In genomic region chr1:85200870-85201339, GRCh38 we compare ENCODE assay signal across 8 cellular contexts. TPM values are rescaled to one million over a fixed set of nuclear protein-coding genes. Genes with fewer than 3 reads are reported as not detected.
DNase-seq lines count a peak whose midpoint lies in the region; ATAC-seq, FAIRE-seq and TF ChIP-seq lines count a peak whose summit lies in the region.

SYDE2 (minus strand) TSS chr1:85201016; CDS start chr1:85200996, 20 bp downstream.

- intact Hi-C loops in GM12878 (cut with micrococcal nuclease; ENCODE audit: unreplicated experiment) = loop anchor here (5.0 kb wide), 1 partner anchor 51 kb away; no protein-coding TSS in a partner anchor

- peak; percentile 83 for TF ChIP-seq POLR2A in GM12878 (IDR thresholded peaks at IDR 0.05; ENCODE audit: low read depth, low read length)

- H2AFZ ChIP-seq in GM12878 (ENCODE audit: control insufficient read depth, low read depth, low read length) = peak within 1 kb of the TSS; percentile 87

- peak within 1 kb of the TSS; percentile 51 for H3K9ac ChIP-seq in GM12878 (ENCODE audit: control insufficient read depth, insufficient read depth, low read length)
- H3K9ac ChIP-seq in iPS-18a (ENCODE audit: low read length) = peak within 1 kb of the TSS; percentile 83
- H3K9ac ChIP-seq in skeletal muscle satellite cell (ENCODE audit: low read depth, low read length) = peak within 1 kb of the TSS; percentile 92

- H3K79me2 ChIP-seq in GM12878 (ENCODE audit: control insufficient read depth, insufficient read depth, low read length) = peaks cover 4% of the 10 kb centered on the region

- ATAC-seq in GM12878 = peak; percentile 82

- H3K4me3 ChIP-seq in GM12878 (peak within 1 kb of the TSS; percentile 78), iPS-18a (ENCODE audit: low read length) (peak within 1 kb of the TSS; percentile 89), skeletal muscle satellite cell (ENCODE audit: low read length) (peak within 1 kb of the TSS; percentile 93)

- TF ChIP-seq CTCF in GM10266 (IDR thresholded peaks at IDR 0.05; ENCODE audit: control insufficient read depth, insufficient read depth, low read depth, missing control alignments) (no peak), GM12878 (IDR thresholded peaks at IDR 0.05 in 2 of 3, conservative IDR thresholded peaks at IDR 0.05 in 1 of 3; ENCODE audit: control insufficient read depth in 2 of 3, extremely low read depth in 1 of 3, insufficient read depth in 1 of 3, low read depth in 3 of 3, low read length in 3 of 3) (no peak)

- no peak for TF ChIP-seq RAD21 in GM12878 (IDR thresholded peaks at IDR 0.05; ENCODE audit: insufficient read depth, low read depth, low read length)

- peak within 1 kb of the TSS; percentile 95 for H3K4me2 ChIP-seq in GM12878 (ENCODE audit: control insufficient read depth, insufficient read depth)
- peak within 1 kb of the TSS; percentile 97 for H3K4me2 ChIP-seq in skeletal muscle satellite cell (ENCODE audit: low read length)

- RAD21 ChIA-PET in GM12878 (lab: Charles Lee; ENCODE audit: unreplicated experiment) = no interaction called here

- H3K27ac ChIP-seq in GM12878 (ENCODE audit: control insufficient read depth, insufficient read depth) (peak within 1 kb of the TSS; percentile 52), iPS-18a (ENCODE audit: low read length) (peak within 1 kb of the TSS; percentile 67)

- in situ Hi-C loops in GM12878 (cut with MboI) = no loop called here

- peaks cover 0 to 3% of the 10 kb centered on the region in 2 experiments; a peak in 3 of 4 replicates for H3K27me3 ChIP-seq in GM12878 (replicated peaks in 1 of 2; ENCODE audit: control insufficient read depth in 2 of 2, insufficient read depth in 2 of 2, low read length in 1 of 2)
- peaks cover 15% of the 10 kb centered on the region for H3K27me3 ChIP-seq in iPS-18a (ENCODE audit: control insufficient read depth, insufficient read depth, low read length)
- no peaks in the 10 kb centered on the region for H3K27me3 ChIP-seq in skeletal muscle satellite cell (ENCODE audit: control insufficient read depth, insufficient read depth, low read length)

- FAIRE-seq in GM12878 (lab: Jason Lieb, UNC) = no peak

- no peaks in the 10 kb centered on the region for H4K20me1 ChIP-seq in GM12878 (ENCODE audit: control insufficient read depth, insufficient read depth)

- POLR2A ChIA-PET in HEK293T (lab: Yijun Ruan, JAX) (interaction anchor here (0.6 to 3.7 kb wide), 5 partner anchors 20 to 244 kb away, joined by 3 to 16 read pairs (median 4); partner anchors contain the start of gene C1orf52), GM12878 (lab: Charles Lee) (no interaction called here)

- H3K36me3 ChIP-seq in GM12878 (ENCODE audit: control insufficient read depth in 2 of 2, insufficient read depth in 2 of 2, low read length in 1 of 2) (no peaks in the 10 kb centered on the region), iPS-18a (ENCODE audit: control insufficient read depth, low read depth, low read length) (no peaks in the 10 kb centered on the region), skeletal muscle satellite cell (ENCODE audit: insufficient read depth, low read length) (no peaks in the 10 kb centered on the region)

- TF ChIP-seq EP300 in GM12878 (IDR thresholded peaks at IDR 0.05; ENCODE audit: borderline replicate concordance in 1 of 2, control insufficient read depth in 1 of 2, low read depth in 2 of 2, low read length in 2 of 2) = no peak

- H3K4me1 ChIP-seq in GM12878 (ENCODE audit: control insufficient read depth, insufficient read depth, low read length) (no peaks in the 10 kb centered on the region), iPS-18a (ENCODE audit: control insufficient read depth, low read depth, low read length) (peaks cover 20% of the 10 kb centered on the region), skeletal muscle satellite cell (ENCODE audit: control insufficient read depth, insufficient read depth, low read length) (peaks cover 38% of the 10 kb centered on the region)

- WGBS in GM12878 (ENCODE audit: insufficient coverage, insufficient replicate concordance, low lambda C conversion rate, missing lambda C conversion rate) = under 1% methylated on average over 46 of the region's 59 CpGs

- H3K9me3 ChIP-seq in GM12878 (replicated peaks; ENCODE audit: control insufficient read depth, insufficient read depth, low read length) (no peaks in the 10 kb centered on the region), iPS-18a (ENCODE audit: control insufficient read depth, low read depth, low read length) (no peaks in the 10 kb centered on the region), skeletal muscle satellite cell (replicated peaks; ENCODE audit: low read length) (no peaks in the 10 kb centered on the region)

- peak; percentile 83 for DNase-seq in GM10266 (ENCODE audit: extremely low spot score)
- peak; percentile 91 for DNase-seq in HEK293T (ENCODE audit: extremely low spot score)
- DNase-seq in NCI-H1092 (lab: John Stamatoyannopoulos, UW) = peak; percentile 57
- DNase-seq in T-helper 2 cell = peak; percentile 30 to 90 (median 72)
- DNase-seq in GM12878 (ENCODE audit: low read depth, low spot score) = no peak
- no peak for DNase-seq in middle frontal gyrus (ENCODE audit: extremely low spot score, low spot score)

- SMC1A ChIA-PET in GM12878 (lab: Charles Lee; ENCODE audit: uncharacterized antibody, unreplicated experiment) = no interaction called here

- BruUV-seq in GM12878 (replicated peaks; lab: Mats Ljungman, UMichigan) = no TSS peak

- CTCF ChIA-PET in HEK293T (lab: Yijun Ruan, JAX) (no interaction called here), GM12878 (lab: Yijun Ruan, JAX) (no interaction called here)

TF ChIP-seq in HEK293T, 16 proteins besides CTCF, POLR2A, EP300 and RAD21 (continues in another document):
- TF ChIP-seq CTBP1 (IDR thresholded peaks at IDR 0.05; ENCODE audit: borderline replicate concordance) = no peak
- TF ChIP-seq LEF1 (IDR thresholded peaks at IDR 0.05; ENCODE audit: borderline replicate concordance) = no peak; the same call in 1 of the 2 replicates
- no peak for TF ChIP-seq FOXA1 (IDR thresholded peaks at IDR 0.05)
- no peak for TF ChIP-seq ZNF384 (IDR thresholded peaks at IDR 0.05)
- TF ChIP-seq BHLHE40 (IDR thresholded peaks at IDR 0.05; ENCODE audit: borderline replicate concordance) = no peak
- TF ChIP-seq ELF4 (IDR thresholded peaks at IDR 0.05) = no peak
- TF ChIP-seq HDGF (IDR thresholded peaks at IDR 0.05; ENCODE audit: borderline replicate concordance) = no peak
- TF ChIP-seq PKNOX1 (IDR thresholded peaks at IDR 0.05) = peak; percentile 97
- TF ChIP-seq FOXM1 (IDR thresholded peaks at IDR 0.05; ENCODE audit: borderline replicate concordance) = peak; percentile 70; the same call in 1 of the 2 replicates
- no peak for TF ChIP-seq TARDBP (IDR thresholded peaks at IDR 0.05)

TF ChIP-seq in GM12878, 131 proteins besides CTCF, POLR2A, EP300 and RAD21:
- no peak for TF ChIP-seq BHLHE40 (IDR thresholded peaks at IDR 0.05; ENCODE audit: borderline replicate concordance in 1 of 2, low read depth in 2 of 2, low read length in 1 of 2)
- peak; percentile 87 for TF ChIP-seq PKNOX1 (IDR thresholded peaks at IDR 0.05)
- TF ChIP-seq STAT3 (IDR thresholded peaks at IDR 0.05; ENCODE audit: low read depth, low read length) = no peak
- peak; percentile 48; the same call in 1 of the 2 replicates for TF ChIP-seq CREB1 (IDR thresholded peaks at IDR 0.05; ENCODE audit: low read depth)
- TF ChIP-seq SUZ12 (IDR thresholded peaks at IDR 0.05; ENCODE audit: unreplicated experiment) = no peak
- TF ChIP-seq PBX3 (IDR thresholded peaks at IDR 0.05; ENCODE audit: insufficient replicate concordance, low read depth, low read length) = peak; percentile 84
- TF ChIP-seq EGR1 (IDR thresholded peaks at IDR 0.05; ENCODE audit: borderline replicate concordance in 1 of 2, low read depth in 2 of 2, low read length in 2 of 2) = peak; percentile 22 to 97
- TF ChIP-seq CEBPB (IDR thresholded peaks at IDR 0.05; ENCODE audit: borderline replicate concordance in 1 of 2, low read depth in 2 of 2, low read length in 2 of 2) = no peak

RNA-seq across cellular contexts. Expression of gene SYDE2, which starts in this region (rescaled TPM):
- total RNA-seq in GM12878 (2013; cell fraction: nucleolus; rRNA removed) = 0.15 TPM in 1 of 2 replicates, not detected in the other
- total RNA-seq in GM12878 (2014; rRNA removed) (2.6 and 3.6 TPM in 2 replicates), GM12878 (2014; rRNA removed; fragmentation: Illumina TruSeq; extraction: Trizol) (4.1 and 4.6 TPM in 2 replicates), GM12878 (2021) (3.3 and 3.8 TPM in 2 replicates)
- 0.26 TPM for polyA plus RNA-seq in GM12878 (2011; ENCODE audit: low read depth)
- polyA plus RNA-seq in GM12878 (2011; rRNA removed) (0.03 TPM in 1 of 2 replicates, not detected in the other), GM12878 (2014; fragmentation: Illumina TruSeq; extraction: Trizol) (1.8 and 2.5 TPM in 2 replicates), GM12878 (2014; fragmentation: Nextera tagmentation; extraction: Ambion mirVana) (under 1 TPM; 0.37 to 0.50 TPM), GM12878 (2014; rRNA removed) (1.2 and 1.3 TPM in 2 replicates), GM12878 (2016; fragmentation: Nextera tagmentation; extraction: Ambion mirVana) (1 to 10 TPM; 1.1 to 1.8 TPM)
- polyA plus RNA-seq in GM12878 (2011; cell fraction: cytosol; rRNA removed) = not detected in 2 replicates
- polyA plus RNA-seq in GM12878 (2011; cell fraction: nucleus; rRNA removed) = not detected in 2 replicates
- polyA plus RNA-seq in GM12878 (2012) = 0.55 and 0.86 TPM in 2 replicates
- polyA minus RNA-seq in GM12878 (2011; rRNA and poly(A)+ RNA removed) = not detected in 2 replicates
- polyA minus RNA-seq in GM12878 (2011; cell fraction: cytosol; rRNA and poly(A)+ RNA removed) = not detected in 2 replicates
- polyA minus RNA-seq in GM12878 (2011; cell fraction: nucleus; rRNA and poly(A)+ RNA removed) = 0.19 TPM in 1 of 2 replicates, not detected in the other
- 2.2 and 3.0 TPM in 2 replicates for total RNA-seq in skeletal muscle satellite cell (2012; rRNA removed)

Comparison
In these comparisons a context has a peak if more than half of its experiments do, and no peak if none do; other contexts are left out.
1. DNase-seq: peak in GM10266 (single experiment), HEK293T (single experiment), NCI-H1092 (single experiment) and T-helper 2 cell (5 of 5); none in GM12878 (single experiment) and middle frontal gyrus (single experiment).
2. Peak in every context shown above with its lines, with median percentiles within 50 percentile points of each other: H3K4me3 ChIP-seq and H3K9ac ChIP-seq.